ENCODE assay signal across 21 cellular contexts in the genomic region with DNA sequence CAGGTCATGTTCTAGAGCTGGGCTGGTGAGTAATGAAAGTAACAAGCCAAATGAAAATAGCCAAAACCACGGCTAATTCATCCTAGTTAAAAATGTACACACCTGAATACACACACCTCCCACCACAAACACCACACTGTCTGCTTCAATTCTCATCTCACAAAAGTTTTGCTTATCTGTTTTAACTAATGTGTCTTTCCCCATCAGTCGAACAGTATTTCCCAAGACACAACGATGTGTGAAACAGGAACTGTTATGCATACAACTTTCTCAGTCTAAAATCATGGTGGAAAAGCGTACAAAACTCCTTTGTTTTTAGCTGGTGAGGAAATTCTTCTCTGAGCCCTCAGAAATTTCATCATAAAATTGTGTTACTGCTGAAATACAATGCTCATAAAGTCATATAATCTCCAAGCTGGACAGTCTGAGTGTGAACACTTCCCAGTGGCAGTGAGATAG.
DNase-seq lines count a peak whose midpoint lies in the region; ATAC-seq and TF ChIP-seq lines count a peak whose summit lies in the region.
"Had no signal": no experiment of that assay in that cellular context is flagged by ENCODE, and none has a peak within 500 bp of the region (broad histone marks: within the 10 kb centered on the region; RNA-seq: fewer than 3 reads in every experiment).

No MANE protein-coding gene starts in this region.

- no peak for TF ChIP-seq CTCF in OCI-LY1 (IDR thresholded peaks at IDR 0.05; ENCODE audit: low read length)
- TF ChIP-seq CTCF in transverse colon (IDR thresholded peaks at IDR 0.05), result no peak
- TF ChIP-seq CTCF in foreskin fibroblast (IDR thresholded peaks at IDR 0.05; ENCODE audit: low read depth, low read length), result no peak
- TF ChIP-seq CTCF in GM13977 (IDR thresholded peaks at IDR 0.05; ENCODE audit: extremely low read depth, insufficient read depth, missing control alignments), result no peak

- peak overlapping the region; percentile 73; the same call in 1 of the 2 replicates for H2AFZ ChIP-seq in OCI-LY1 (ENCODE audit: low read length)
- H2AFZ ChIP-seq: neural progenitor cell had no signal

- no peak for TF ChIP-seq POLR2A in transverse colon (IDR thresholded peaks at IDR 0.05)

- H4K20me1 ChIP-seq in OCI-LY1 (ENCODE audit: insufficient read depth, low read length), result no peaks in the 10 kb centered on the region

- H3K9ac ChIP-seq in OCI-LY1 (ENCODE audit: low read length), result peak overlapping the region; percentile 1; the same call in 1 of the 2 replicates
- H3K9ac ChIP-seq: neural progenitor cell had no signal

- H3K27ac ChIP-seq in OCI-LY1 (ENCODE audit: low read depth, low read length, poor library complexity, severe bottlenecking), result peak overlapping the region; percentile 49
- H3K27ac ChIP-seq in transverse colon, result peak overlapping the region in 3 of 4 donors; percentile 2 to 35 (median 3)
- H3K27ac ChIP-seq: esophagus squamous epithelium, neural progenitor cell had no signal

- no peak for TF ChIP-seq EP300 in transverse colon (IDR thresholded peaks at IDR 0.05; ENCODE audit: low read depth)

- DNase-seq in SIG-M5 treated with dmso at 0.1 percent for 504 hours (lab: John Stamatoyannopoulos, UW; ENCODE audit: unreplicated experiment) (peak; percentile 82), SIG-M5 (lab: John Stamatoyannopoulos, UW) (no peak), fibroblast of gingiva (ENCODE audit: low read depth) (peak; percentile 27), transverse colon (no peak), foreskin fibroblast (no peak), GM13977 (ENCODE audit: low spot score) (no peak)
- DNase-seq: 8988T; activated CD8-positive, alpha-beta T cell treated with anti-CD3 and anti-CD28 coated beads for 36 hours; amniotic stem cell; dermis blood vessel endothelial cell; esophagus squamous epithelium; Kasumi-1; NCI-H2029 treated with DMSO at 0.1 percent for 48 hours; NCI-H526 treated with DMSO at 0.1 percent for 48 hours; trophoblast cell had no signal

- H3K36me3 ChIP-seq in OCI-LY1 (ENCODE audit: insufficient read depth, low read length) (no peaks in the 10 kb centered on the region), transverse colon (no peaks in the 10 kb centered on the region)
- H3K36me3 ChIP-seq: HAP-1 had no signal

- in situ Hi-C loops in transverse colon (cut with MboI; ENCODE audit: low pct_ligation_motif_present in 1 of 4, low pct_unique_long_range_greater_than_20kb in 1 of 4, low sequenced_read_pairs in 3 of 4) (no loop called here), GM13977 (cut with MboI; ENCODE audit: low pct_unique_long_range_greater_than_20kb, low sequenced_read_pairs, unreplicated experiment) (no loop called here)

- no peak for ATAC-seq in HG02884 (IDR thresholded peaks at IDR 0.05; ENCODE audit: unreplicated experiment)
- ATAC-seq: activated CD8-positive, alpha-beta T cell treated with anti-CD3 and anti-CD28 coated beads for 36 hours; sciatic nerve; stimulated activated effector memory CD8-positive, alpha-beta T cell treated with anti-CD3 and anti-CD28 coated beads, Interleukin-12 subunit alpha, Interleukin-12 subunit beta, amount 100 ng/mL, for 72 hours had no signal

- no peaks in the 10 kb centered on the region for H3F3A ChIP-seq in OCI-LY1 (ENCODE audit: insufficient read depth, low read length)

- peak overlapping the region; percentile 21 for H3K4me3 ChIP-seq in OCI-LY1 (ENCODE audit: low read depth, low read length, poor library complexity, severe bottlenecking)
- no peak overlapping the region for H3K4me3 ChIP-seq in transverse colon
- no peak overlapping the region for H3K4me3 ChIP-seq in foreskin fibroblast (ENCODE audit: low read depth in 1 of 2, low read length in 2 of 2)
- H3K4me3 ChIP-seq: esophagus squamous epithelium, HAP-1, neural progenitor cell had no signal

- peaks cover 60% of the 10 kb centered on the region for H3K4me1 ChIP-seq in OCI-LY1 (ENCODE audit: insufficient read depth, low read length, severe bottlenecking)
- peaks cover 4 to 19% (median 5%) of the 10 kb centered on the region in 4 donors for H3K4me1 ChIP-seq in transverse colon

- intact Hi-C loops in transverse colon (cut with DNase I; ENCODE audit: low total_unique reads), result no loop called here

- H3K9me2 ChIP-seq in OCI-LY1 (ENCODE audit: low read depth, low read length), result no peaks in the 10 kb centered on the region

- H3K4me2 ChIP-seq in OCI-LY1 (ENCODE audit: low read length), result peak overlapping the region; percentile 53
- H3K4me2 ChIP-seq: neural progenitor cell had no signal

- 35 to 38% methylated on average over 4 of the region's 4 CpGs for WGBS in transverse colon (ENCODE audit: low coverage in 1 of 2), 2 donors

- no peaks in the 10 kb centered on the region for H3K27me3 ChIP-seq in OCI-LY1 (ENCODE audit: insufficient read depth, low read length)
- no peaks in the 10 kb centered on the region for H3K27me3 ChIP-seq in transverse colon
- H3K27me3 ChIP-seq: esophagus squamous epithelium, neural progenitor cell had no signal

- no peaks in the 10 kb centered on the region for H3K79me2 ChIP-seq in OCI-LY1 (ENCODE audit: insufficient read depth, low read length)

- H3K9me3 ChIP-seq in OCI-LY1 (ENCODE audit: low read length) (no peaks in the 10 kb centered on the region), transverse colon (no peaks in the 10 kb centered on the region)
- H3K9me3 ChIP-seq: esophagus squamous epithelium, HAP-1 had no signal

Comparison
In these comparisons a context has a peak if more than half of its experiments do, and no peak if none do; other contexts are left out.
1. DNase-seq: peak in SIG-M5 treated with dmso at 0.1 percent for 504 hours (single experiment) and fibroblast of gingiva (single experiment); none in SIG-M5 (single experiment), transverse colon (single experiment), foreskin fibroblast (0 of 2) and GM13977 (single experiment).